ENCODE assay signal across 18 cellular contexts in genomic region chr6:34519971-34520644, GRCh38. TPM values are rescaled to one million over a fixed set of nuclear protein-coding genes. Genes with fewer than 3 reads are reported as not detected.
DNase-seq lines count a peak whose midpoint lies in the region; ATAC-seq and TF ChIP-seq lines count a peak whose summit lies in the region.
"Had no signal": no experiment of that assay in that cellular context is flagged by ENCODE, and none has a peak within 500 bp of the region (broad histone marks: within the 10 kb centered on the region; RNA-seq: fewer than 3 reads in every experiment).

No MANE protein-coding gene starts in this region.

- no peak overlapping the region for H3K27ac Mint-ChIP-seq in CD14-positive monocyte
- peak overlapping the region; percentile 62 to 69 for H3K27ac Mint-ChIP-seq in effector memory CD8-positive, alpha-beta T cell
- H3K27ac Mint-ChIP-seq: CD8-positive, alpha-beta T cell; HFFc6 had no signal

- no peaks in the 10 kb centered on the region for H3K9me3 Mint-ChIP-seq in CD14-positive monocyte
- no peaks in the 10 kb centered on the region for H3K9me3 Mint-ChIP-seq in effector memory CD8-positive, alpha-beta T cell
- H3K9me3 Mint-ChIP-seq: CD8-positive, alpha-beta T cell; HFFc6 had no signal

- H3K36me3 Mint-ChIP-seq in CD14-positive monocyte = no peaks in the 10 kb centered on the region
- no peaks in the 10 kb centered on the region for H3K36me3 Mint-ChIP-seq in effector memory CD8-positive, alpha-beta T cell (ENCODE audit: insufficient read depth)
- H3K36me3 Mint-ChIP-seq: CD8-positive, alpha-beta T cell had no signal

- H3K4me1 Mint-ChIP-seq in CD14-positive monocyte = peaks cover 4% of the 10 kb centered on the region
- peaks cover 11 to 12% of the 10 kb centered on the region in 2 donors for H3K4me1 Mint-ChIP-seq in effector memory CD8-positive, alpha-beta T cell (ENCODE audit: low read depth in 2 of 2)

- ATAC-seq in activated CD4-positive, CD25-positive, alpha-beta regulatory T cell treated with anti-CD3 and anti-CD28 coated beads, Interleukin-2, amount 50 U/mL, for 24 hours = no peak
- ATAC-seq in effector memory CD8-positive, alpha-beta T cell (replicated peaks) = no peak
- ATAC-seq in sciatic nerve (no peak), HG02678 (IDR thresholded peaks at IDR 0.05; ENCODE audit: unreplicated experiment) (no peak)
- ATAC-seq: CD8-positive, alpha-beta T cell; GM12878 had no signal

- DNase-seq in activated CD4-positive, CD25-positive, alpha-beta regulatory T cell treated with anti-CD3 and anti-CD28 coated beads, Interleukin-2, amount 50 U/mL, for 72 hours = peak; percentile 22
- DNase-seq in CD14-positive monocyte (ENCODE audit: low spot score) (peak; percentile 45), sciatic nerve (ENCODE audit: low spot score) (peak; percentile 27), NCI-H82 treated with DMSO at 0.1 percent for 48 hours (lab: John Stamatoyannopoulos, UW; ENCODE audit: unreplicated experiment) (no peak)
- DNase-seq in effector memory CD8-positive, alpha-beta T cell = no peak
- DNase-seq in activated effector memory CD4-positive, alpha-beta T cell treated with Interleukin-2 at 50 U/mL for 16 hours = no peak
- DNase-seq: CD8-positive, alpha-beta T cell; DND-41; HFFc6; KG1; NCI-H1092 treated with DMSO at 0.1 percent for 48 hours; NCI-H1436 treated with DMSO at 0.1 percent for 48 hours; NCI-H1930; NCI-H510A; NK-92 treated with Interleukin-12 subunit alpha and Interleukin-12 subunit beta, amount 100 ng/mL, for 24 hours had no signal

- peaks cover 9 to 11% (median 10%) of the 10 kb centered on the region in 3 donors for H3K27me3 Mint-ChIP-seq in CD14-positive monocyte (ENCODE audit: low read depth in 3 of 3)
- peaks cover 0 to 15% of the 10 kb centered on the region in 2 donors for H3K27me3 Mint-ChIP-seq in effector memory CD8-positive, alpha-beta T cell

- no peak overlapping the region for H3K4me3 Mint-ChIP-seq in CD14-positive monocyte
- no peak overlapping the region for H3K4me3 Mint-ChIP-seq in effector memory CD8-positive, alpha-beta T cell
- H3K4me3 Mint-ChIP-seq: CD8-positive, alpha-beta T cell; HFFc6 had no signal

- intact Hi-C loops in CD14-positive monocyte (cut with micrococcal nuclease) (no loop called here), sciatic nerve (cut with DNase I) (no loop called here)

- TF ChIP-seq CTCF in CD14-positive monocyte (IDR thresholded peaks at IDR 0.05) = no peak

RNA-seq across cellular contexts. Expression of gene SPDEF, which starts 36.0 kb away (rescaled TPM):
- polyA plus RNA-seq in CD14-positive monocyte = not detected
- total RNA-seq in sciatic nerve = not detected
- total RNA-seq: GM12878, HFFc6 had no signal
- polyA plus RNA-seq: GM12878 had no signal

RNA-seq across cellular contexts. Expression of gene PACSIN1, which starts 54.2 kb away (rescaled TPM):
- not detected for polyA plus RNA-seq in CD14-positive monocyte
- 0.49 TPM for total RNA-seq in sciatic nerve
- total RNA-seq: HFFc6 had no signal

Comparison
In these comparisons a context has a peak if more than half of its experiments do, and no peak if none do; other contexts are left out.
1. DNase-seq: peak in activated CD4-positive, CD25-positive, alpha-beta regulatory T cell treated with anti-CD3 and anti-CD28 coated beads, Interleukin-2, amount 50 U/mL, for 72 hours (single experiment), CD14-positive monocyte (single experiment) and sciatic nerve (single experiment); none in effector memory CD8-positive, alpha-beta T cell (0 of 3), NCI-H82 treated with DMSO at 0.1 percent for 48 hours (single experiment) and activated effector memory CD4-positive, alpha-beta T cell treated with Interleukin-2 at 50 U/mL for 16 hours (single experiment).
2. H3K27ac Mint-ChIP-seq: peak in effector memory CD8-positive, alpha-beta T cell (2 of 2); none in CD14-positive monocyte (0 of 7).